In genomic region chr20:18218249-18218648, GRCh38 we compare ENCODE assay signal across 6 cellular contexts.
"Had no signal": no experiment of that assay in that cellular context is flagged by ENCODE, and none has a peak within 500 bp of the region (broad histone marks: within the 10 kb centered on the region; RNA-seq: fewer than 3 reads in every experiment).

No MANE protein-coding gene starts in this region.

- H2AFZ ChIP-seq: GM23248 had no signal

- H3K9ac ChIP-seq: GM23248 had no signal

- H3K4me3 ChIP-seq: GM23248, K562 had no signal

- H3K27ac ChIP-seq: GM23248 had no signal

- ATAC-seq: K562 had no signal

- DNase-seq: GM23248, GOT3, H7, HCEC 1CT, IMR-90 had no signal
